ENCODE assay signal across 8 cellular contexts in the genomic region with DNA sequence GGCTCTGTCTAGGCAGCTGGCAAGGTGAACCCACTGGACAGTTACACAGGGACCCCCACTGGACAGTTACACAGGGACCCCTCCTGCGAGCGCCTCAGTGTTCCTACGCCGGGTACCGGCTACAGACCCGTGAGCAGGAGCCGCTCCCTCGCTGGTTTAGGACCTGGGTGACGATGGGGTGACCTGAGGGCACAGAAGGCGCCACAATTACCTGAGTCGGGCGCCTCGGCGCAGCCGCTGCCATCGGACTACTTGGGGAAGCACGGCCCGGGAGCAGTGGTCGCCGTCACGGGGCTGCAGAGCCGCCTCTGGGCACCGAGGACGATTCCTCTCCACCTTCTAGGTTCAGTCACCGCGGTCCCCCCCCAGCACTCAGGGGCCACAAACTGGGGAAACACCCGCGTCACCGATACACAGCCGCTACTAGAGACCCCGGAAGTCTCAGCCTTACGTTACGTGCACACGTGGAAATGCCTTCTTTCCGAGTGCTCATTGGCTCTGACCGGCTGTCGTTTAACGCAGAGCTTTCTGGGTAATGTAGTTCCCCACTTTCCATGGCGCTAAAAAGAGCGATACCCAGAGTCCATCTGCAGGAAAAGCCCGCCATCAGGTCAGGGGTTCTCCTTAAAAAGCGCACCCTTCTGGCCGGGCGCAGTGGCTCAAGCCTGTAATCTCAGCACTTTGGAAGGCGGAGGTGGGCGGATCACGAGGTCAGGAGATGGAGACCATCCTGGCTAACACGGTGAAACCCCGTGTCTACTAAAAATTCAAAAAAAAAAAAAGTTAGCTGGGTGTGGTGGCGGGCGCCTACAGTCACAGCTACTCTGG. TPM values are rescaled to one million over a fixed set of nuclear protein-coding genes. Genes with fewer than 3 reads are reported as not detected.
A peak's percentile ranks its signal among the peaks of the same experiment; 100 is the strongest.
DNase-seq lines count a peak whose midpoint lies in the region; ATAC-seq, FAIRE-seq and TF ChIP-seq lines count a peak whose summit lies in the region.
"Not testable (repeated sequence)": the region's sequence is repeated elsewhere in the genome, so short reads cannot be mapped to it uniquely, and the experiment has no call there.

A gene (minus strand): TSS at position 425 of the 828 bp plus-strand sequence. CDS start 181 bp downstream, at position 244.

- POLR2A ChIA-PET in naive thymus-derived CD4-positive, alpha-beta T cell (lab: Charles Lee), result interaction anchor here (0.6 to 1.5 kb wide), 16 partner anchors 30 to 725 kb away, joined by 3 to 8 read pairs (median 4); a partner anchor contains a TSS

- not testable (repeated sequence) for H3K4me1 ChIP-seq in DOHH2 (ENCODE audit: control insufficient read depth, low read length); fibroblast of lung (ENCODE audit: control insufficient read depth, extremely low read depth, insufficient read depth, low read length); naive thymus-derived CD4-positive, alpha-beta T cell (ENCODE audit: control insufficient read depth in 2 of 2, insufficient read depth in 2 of 2, low read length in 2 of 2)

- H3K27me3 Mint-ChIP-seq in activated T-cell treated with anti-CD3 and anti-CD28 coated beads, Interleukin-2, amount 50 U/mL, for 72 hours (ENCODE audit: low read depth); naive thymus-derived CD4-positive, alpha-beta T cell; stimulated activated naive B cell treated with anti-CD40 and anti-IgM and Interleukin-4, amounts not matched to agents 10 μg/mL and 1 μg/mL and 100 μg/mL, for 72 hours: not testable (repeated sequence)

- H3K9me3 Mint-ChIP-seq in activated T-cell treated with anti-CD3 and anti-CD28 coated beads, Interleukin-2, amount 50 U/mL, for 72 hours, result peaks cover 22 to 36% of the 10 kb centered on the region in 2 donors
- H3K9me3 Mint-ChIP-seq in naive thymus-derived CD4-positive, alpha-beta T cell, result peaks cover 11 to 75% (median 51%) of the 10 kb centered on the region in 11 donors
- H3K9me3 Mint-ChIP-seq in stimulated activated naive B cell treated with anti-CD40 and anti-IgM and Interleukin-4, amounts not matched to agents 10 μg/mL and 1 μg/mL and 100 μg/mL, for 72 hours, result not testable (repeated sequence)

- H3K4me3 Mint-ChIP-seq in activated T-cell treated with anti-CD3 and anti-CD28 coated beads, Interleukin-2, amount 50 U/mL, for 72 hours, result peak within 1 kb of the TSS; percentile 93 to 98
- peak within 1 kb of the TSS; percentile 93 to 99 (median 97) for H3K4me3 Mint-ChIP-seq in naive thymus-derived CD4-positive, alpha-beta T cell
- peak within 1 kb of the TSS; percentile 93 to 96 for H3K4me3 Mint-ChIP-seq in stimulated activated naive B cell treated with anti-CD40 and anti-IgM and Interleukin-4, amounts not matched to agents 10 μg/mL and 1 μg/mL and 100 μg/mL, for 72 hours

- peak within 1 kb of the TSS; percentile 62 for H3K4me2 ChIP-seq in DOHH2 (ENCODE audit: low read length)
- H3K4me2 ChIP-seq in fibroblast of lung (ENCODE audit: extremely low read depth, insufficient read depth, low read length), result peak within 1 kb of the TSS; percentile 68

- peak within 1 kb of the TSS; percentile 43 for H2AFZ ChIP-seq in fibroblast of lung (ENCODE audit: low read length)

- peak; percentile 97 for ATAC-seq in GM21786 (IDR thresholded peaks at IDR 0.05; ENCODE audit: unreplicated experiment)
- ATAC-seq in activated T-cell treated with anti-CD3 and anti-CD28 coated beads, Interleukin-2, amount 50 U/mL, for 72 hours (replicated peaks in 1 of 2), result peak; percentile 99
- ATAC-seq in naive thymus-derived CD4-positive, alpha-beta T cell, result peak; percentile 99
- ATAC-seq in stimulated activated naive B cell treated with anti-CD40 and anti-IgM and Interleukin-4, amounts not matched to agents 10 μg/mL and 1 μg/mL and 100 μg/mL, for 72 hours (replicated peaks), result peak; percentile 98

- peak within 1 kb of the TSS; percentile 94 for H3K27ac Mint-ChIP-seq in activated T-cell treated with anti-CD3 and anti-CD28 coated beads, Interleukin-2, amount 50 U/mL, for 72 hours
- H3K27ac Mint-ChIP-seq in naive thymus-derived CD4-positive, alpha-beta T cell, result peak within 1 kb of the TSS; percentile 92 to 97 (median 96)
- H3K27ac Mint-ChIP-seq in stimulated activated naive B cell treated with anti-CD40 and anti-IgM and Interleukin-4, amounts not matched to agents 10 μg/mL and 1 μg/mL and 100 μg/mL, for 72 hours, result peak within 1 kb of the TSS; percentile 97

- peak; percentile 73 for FAIRE-seq in RCC 7860 (lab: Jason Lieb, UNC)

- H3K4me1 Mint-ChIP-seq in activated T-cell treated with anti-CD3 and anti-CD28 coated beads, Interleukin-2, amount 50 U/mL, for 72 hours (ENCODE audit: low read depth), result peaks cover 40% of the 10 kb centered on the region
- H3K4me1 Mint-ChIP-seq in naive thymus-derived CD4-positive, alpha-beta T cell, result peaks cover 21 to 39% (median 36%) of the 10 kb centered on the region in 7 donors
- H3K4me1 Mint-ChIP-seq in stimulated activated naive B cell treated with anti-CD40 and anti-IgM and Interleukin-4, amounts not matched to agents 10 μg/mL and 1 μg/mL and 100 μg/mL, for 72 hours, result peaks cover 36 to 48% of the 10 kb centered on the region in 2 donors

- DNase-seq in RCC 7860 (ENCODE audit: low spot score) (peak; percentile 79), fibroblast of lung (ENCODE audit: low read depth in 2 of 2) (peak; percentile 96)
- peak; percentile 85 to 88 for DNase-seq in activated T-cell treated with anti-CD3 and anti-CD28 coated beads, Interleukin-2, amount 50 U/mL, for 72 hours
- peak; percentile 65 to 95 (median 88) for DNase-seq in naive thymus-derived CD4-positive, alpha-beta T cell
- peak; percentile 89 for DNase-seq in stimulated activated naive B cell treated with anti-CD40 and anti-IgM and Interleukin-4, amounts not matched to agents 10 μg/mL and 1 μg/mL and 100 μg/mL, for 72 hours

- peaks cover 46 to 59% of the 10 kb centered on the region in 2 donors for H3K36me3 Mint-ChIP-seq in activated T-cell treated with anti-CD3 and anti-CD28 coated beads, Interleukin-2, amount 50 U/mL, for 72 hours (ENCODE audit: insufficient read depth in 2 of 2)
- H3K36me3 Mint-ChIP-seq in naive thymus-derived CD4-positive, alpha-beta T cell, result peaks cover 35 to 62% (median 53%) of the 10 kb centered on the region in 5 donors
- peaks cover 50 to 68% of the 10 kb centered on the region in 2 donors for H3K36me3 Mint-ChIP-seq in stimulated activated naive B cell treated with anti-CD40 and anti-IgM and Interleukin-4, amounts not matched to agents 10 μg/mL and 1 μg/mL and 100 μg/mL, for 72 hours

- intact Hi-C loops in naive thymus-derived CD4-positive, alpha-beta T cell (cut with micrococcal nuclease), result loop anchor here (1.0 to 10.0 kb wide), 23 partner anchors 18 to 565 kb away; a partner anchor contains a TSS

- not testable (repeated sequence) for H3K36me3 ChIP-seq in DOHH2 (ENCODE audit: control insufficient read depth, low read length); fibroblast of lung (ENCODE audit: control insufficient read depth, insufficient read depth, low read length)
- peaks cover 42% of the 10 kb centered on the region for H3K36me3 ChIP-seq in KOPT-K1 (ENCODE audit: insufficient read depth, low read length)
- peaks cover 0 to 30% (median 2%) of the 10 kb centered on the region in 3 experiments for H3K36me3 ChIP-seq in naive thymus-derived CD4-positive, alpha-beta T cell (ENCODE audit: control insufficient read depth in 2 of 3, insufficient read depth in 3 of 3, low read length in 3 of 3)

- peak within 1 kb of the TSS; percentile 73 for H3K9ac ChIP-seq in fibroblast of lung (ENCODE audit: insufficient read depth, low read length)

- not testable (repeated sequence) for H3K27ac ChIP-seq in DOHH2 (ENCODE audit: low read depth, low read length)
- H3K27ac ChIP-seq in KOPT-K1 (ENCODE audit: low read depth, low read length, poor library complexity, severe bottlenecking) (peak within 1 kb of the TSS; percentile 72), fibroblast of lung (ENCODE audit: insufficient read depth, low read length) (peak within 1 kb of the TSS; percentile 77)
- H3K27ac ChIP-seq in naive thymus-derived CD4-positive, alpha-beta T cell (ENCODE audit: low read depth, low read length), result peak within 1 kb of the TSS; percentile 89

- peak within 1 kb of the TSS; percentile 71 for H3K4me3 ChIP-seq in DOHH2 (ENCODE audit: low read length)
- peak within 1 kb of the TSS; percentile 39 to 92 (median 85) for H3K4me3 ChIP-seq in fibroblast of lung (replicated peaks in 1 of 4; ENCODE audit: control extremely low read depth in 1 of 4, insufficient read depth in 1 of 4, low read depth in 3 of 4, low read length in 4 of 4)
- H3K4me3 ChIP-seq in naive thymus-derived CD4-positive, alpha-beta T cell (ENCODE audit: low read length), result peak within 1 kb of the TSS; percentile 95

- not testable (repeated sequence) for H3K9me2 ChIP-seq in DOHH2 (replicated peaks; ENCODE audit: control insufficient read depth, low read length)

- CTCF ChIA-PET in naive thymus-derived CD4-positive, alpha-beta T cell (lab: Charles Lee), result interaction anchor here (0.6 to 0.7 kb wide), 3 partner anchors 32 to 443 kb away, joined by 4 to 7 read pairs (median 5); a partner anchor contains a TSS

- peaks cover 19% of the 10 kb centered on the region for H3K9me3 ChIP-seq in DOHH2 (ENCODE audit: control insufficient read depth, insufficient read depth, low read length)
- H3K9me3 ChIP-seq in KOPT-K1 (ENCODE audit: insufficient read depth, low read length, poor library complexity, severe bottlenecking); fibroblast of lung (ENCODE audit: control insufficient read depth, insufficient read depth, low read depth, low read length): not testable (repeated sequence)
- peaks cover 0 to 30% (median 10%) of the 10 kb centered on the region in 3 experiments for H3K9me3 ChIP-seq in naive thymus-derived CD4-positive, alpha-beta T cell (ENCODE audit: control insufficient read depth in 2 of 3, low read length in 3 of 3)

- H3F3A ChIP-seq in DOHH2 (ENCODE audit: control insufficient read depth, insufficient read depth), result not testable (repeated sequence)

- not testable (repeated sequence) for H3K27me3 ChIP-seq in DOHH2 (ENCODE audit: control insufficient read depth, low read length); fibroblast of lung (ENCODE audit: control insufficient read depth, insufficient read depth, low read length); naive thymus-derived CD4-positive, alpha-beta T cell (ENCODE audit: control insufficient read depth in 2 of 2, insufficient read depth in 2 of 2, low read length in 2 of 2)

- TF ChIP-seq CTCF in DOHH2 (IDR thresholded peaks at IDR 0.05; ENCODE audit: low read depth, low read length, poor library complexity, severe bottlenecking) (peak; percentile 27), fibroblast of lung (conservative IDR thresholded peaks at IDR 0.05 in 1 of 2, IDR thresholded peaks at IDR 0.05 in 1 of 2; ENCODE audit: low read depth in 1 of 2, low read length in 2 of 2) (peak; percentile 7 to 35)

- not testable (repeated sequence) for H3K79me2 ChIP-seq in DOHH2 (ENCODE audit: control insufficient read depth, low read length)
- peaks cover 17% of the 10 kb centered on the region for H3K79me2 ChIP-seq in fibroblast of lung (ENCODE audit: control insufficient read depth, insufficient read depth, low read length)

- H4K20me1 ChIP-seq in DOHH2 (ENCODE audit: control insufficient read depth, insufficient read depth, low read depth, low read length); fibroblast of lung (ENCODE audit: control insufficient read depth, extremely low read depth, insufficient read depth, low read length): not testable (repeated sequence)

RNA-seq across cellular contexts. Expression of the gene that starts here (rescaled TPM):
- 10 to 100 TPM; 12.6 to 13.8 TPM for total RNA-seq in activated T-cell treated with anti-CD3 and anti-CD28 coated beads, Interleukin-2, amount 50 U/mL, for 72 hours
- 14.4 and 22.1 TPM in 2 replicates for total RNA-seq in fibroblast of lung
- 4.6 and 5.9 TPM in 2 replicates for polyA plus RNA-seq in fibroblast of lung
- 3.4 and 4.5 TPM in 2 replicates for polyA plus RNA-seq in fibroblast of lung (2012)
- polyA minus RNA-seq in fibroblast of lung (ENCODE audit: low replicate concordance), result 6.2 and 13.3 TPM in 2 replicates
- 10 to 100 TPM; 21.6 to 44.7 (median 28.1) TPM for total RNA-seq in naive thymus-derived CD4-positive, alpha-beta T cell
- polyA plus RNA-seq in naive thymus-derived CD4-positive, alpha-beta T cell, result 1 to 10 TPM; 2.6 to 8.5 TPM
